Comparison of ENCODE assay signal across 15 cellular contexts in genomic region chr7:8155836-8156235, GRCh38.
A peak's percentile ranks its signal among the peaks of the same experiment; 100 is the strongest.
DNase-seq lines count a peak whose midpoint lies in the region; TF ChIP-seq lines count a peak whose summit lies in the region.
"Had no signal": no experiment of that assay in that cellular context is flagged by ENCODE, and none has a peak within 500 bp of the region (broad histone marks: within the 10 kb centered on the region; RNA-seq: fewer than 3 reads in every experiment).

No MANE protein-coding gene starts in this region.

- peak; percentile 68 for DNase-seq in DMS153 treated with DMSO at 0.1 percent for 48 hours (lab: John Stamatoyannopoulos, UW; ENCODE audit: unreplicated experiment)
- DNase-seq in NCI-H1092 treated with DMSO at 0.1 percent for 48 hours (lab: John Stamatoyannopoulos, UW), result peak; percentile 87
- peak; percentile 41 for DNase-seq in NCI-H345 (lab: John Stamatoyannopoulos, UW)
- DNase-seq in cerebellar cortex (ENCODE audit: low spot score), result peak; percentile 87
- no peak for DNase-seq in HEK293T (ENCODE audit: extremely low spot score)
- DNase-seq in T-helper 2 cell, result no peak
- DNase-seq in GM10248 (ENCODE audit: extremely low spot score), result no peak
- DNase-seq: ACHN, AML-193, Caco-2, NCI-H1048, NCI-H446 treated with DMSO at 0.1 percent for 48 hours, SK-N-SH, T-cell, T1000 had no signal

- no peak for TF ChIP-seq CTCF in GM10248 (IDR thresholded peaks at IDR 0.05; ENCODE audit: control extremely low read depth, extremely low read depth, low read depth, missing control alignments)

- CTCF ChIA-PET in HEK293T (lab: Yijun Ruan, JAX), result no interaction called here
- CTCF ChIA-PET in GM10248 (lab: Yijun Ruan, JAX), result interaction anchor here (0.8 to 1.4 kb wide), 5 partner anchors 11 to 475 kb away, joined by 3 to 4 read pairs (median 3); no protein-coding TSS in a partner anchor

- POLR2A ChIA-PET in HEK293T (lab: Yijun Ruan, JAX), result no interaction called here
- POLR2A ChIA-PET in GM10248 (lab: Yijun Ruan, JAX), result no interaction called here

TF ChIP-seq in HEK293T, 16 proteins besides CTCF, POLR2A, EP300 and RAD21:
- TF ChIP-seq BHLHE40 (IDR thresholded peaks at IDR 0.05; ENCODE audit: borderline replicate concordance), result no peak
- TF ChIP-seq PKNOX1 (IDR thresholded peaks at IDR 0.05), result no peak
- TF ChIP-seq ELF4 (IDR thresholded peaks at IDR 0.05), result no peak
- no peak for TF ChIP-seq CTBP1 (IDR thresholded peaks at IDR 0.05; ENCODE audit: borderline replicate concordance)
- TF ChIP-seq L3MBTL2 (conservative IDR thresholded peaks at IDR 0.05), result no peak
- no peak for TF ChIP-seq ZNF384 (IDR thresholded peaks at IDR 0.05)
- TF ChIP-seq FOXM1 (IDR thresholded peaks at IDR 0.05; ENCODE audit: borderline replicate concordance), result no peak
- no peak for TF ChIP-seq TARDBP (IDR thresholded peaks at IDR 0.05)
- no peak for TF ChIP-seq LEF1 (IDR thresholded peaks at IDR 0.05; ENCODE audit: borderline replicate concordance)

Comparison
In these comparisons a context has a peak if more than half of its experiments do, and no peak if none do; other contexts are left out.
1. DNase-seq: peak in DMS153 treated with DMSO at 0.1 percent for 48 hours (single experiment), NCI-H1092 treated with DMSO at 0.1 percent for 48 hours (single experiment), NCI-H345 (single experiment) and cerebellar cortex (single experiment); none in HEK293T (single experiment), T-helper 2 cell (0 of 5) and GM10248 (single experiment).